In genomic region chr1:64250472-64250871, GRCh38 we compare ENCODE assay signal across 14 cellular contexts. TPM values are rescaled to one million over a fixed set of nuclear protein-coding genes. Genes with fewer than 3 reads are reported as not detected.
"Had no signal": no experiment of that assay in that cellular context is flagged by ENCODE, and none has a peak within 500 bp of the region (broad histone marks: within the 10 kb centered on the region; RNA-seq: fewer than 3 reads in every experiment).

No MANE protein-coding gene starts in this region.

RNA-seq across cellular contexts. Expression of gene UBE2U, which starts 47.0 kb away (rescaled TPM):
- total RNA-seq: activated B cell treated with CpG ODN at 0.5 μM for 24 hours; activated CD4-positive, alpha-beta memory T cell treated with anti-CD3 and anti-CD28 coated beads for 36 hours; activated CD4-positive, alpha-beta memory T cell treated with anti-CD3 and anti-CD28 coated beads, Interleukin-2, amount 10 ng/mL, durations not matched to agents 7 days and 5 days; activated CD4-positive, alpha-beta T cell treated with anti-CD3 and anti-CD28 coated beads for 36 hours; activated CD4-positive, alpha-beta T cell treated with anti-CD3 and anti-CD28 coated beads, Interleukin-2, amount 10 ng/mL, durations not matched to agents 24 days and 14 days; activated CD4-positive, alpha-beta T cell treated with anti-CD3 and anti-CD28 coated beads, Interleukin-2, amount 10 ng/mL, durations not matched to agents 7 days and 5 days; activated CD8-positive, alpha-beta memory T cell treated with anti-CD3 and anti-CD28 coated beads for 36 hours; activated CD8-positive, alpha-beta memory T cell treated with anti-CD3 and anti-CD28 coated beads, Interleukin-2, amount 10 ng/mL, durations not matched to agents 7 days and 5 days; activated CD8-positive, alpha-beta T cell treated with anti-CD3 and anti-CD28 coated beads for 36 hours; activated CD8-positive, alpha-beta T cell treated with anti-CD3 and anti-CD28 coated beads, Interleukin-2, amount 10 ng/mL, durations not matched to agents 7 days and 5 days; T-helper 1 cell treated with Interleukin-12 subunit alpha and Interleukin-12 subunit beta and Interleukin-4 antibody, amounts not matched to agents 30 ng/mL and 1 ng/mL, for 36 hours; T-helper 17 cell; T-helper 2 cell treated with Interferon-gamma antibody and Interleukin-4, amounts not matched to agents 100 ng/mL and 5 ng/mL, for 36 hours; WTC11 had no signal
